ENCODE assay signal across 1 cellular context in the genomic region with DNA sequence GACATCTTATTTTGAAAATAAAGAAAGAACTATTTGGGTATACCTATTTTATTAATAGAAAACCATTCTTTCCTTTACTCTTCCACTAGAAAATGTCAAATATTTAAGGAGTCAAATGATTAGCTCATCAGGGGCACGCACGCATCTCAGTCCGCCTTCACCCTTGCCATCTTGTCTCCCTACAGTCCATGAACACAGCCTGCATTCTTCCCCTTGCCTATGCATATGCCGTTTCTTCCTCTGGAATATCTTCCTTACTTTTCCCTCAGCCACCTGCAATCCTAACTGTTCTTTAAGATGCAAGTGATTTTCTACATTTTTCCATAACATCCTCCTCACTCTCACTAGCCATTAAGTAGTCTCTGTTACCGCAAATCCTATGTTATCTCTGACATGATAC.
TF ChIP-seq lines count a peak whose summit lies in the region.

No MANE protein-coding gene starts in this region.

TF ChIP-seq in endothelial cell of umbilical vein, 7 proteins besides CTCF, POLR2A, EP300 and RAD21 (continued from another document):
- TF ChIP-seq, protein P1, sequence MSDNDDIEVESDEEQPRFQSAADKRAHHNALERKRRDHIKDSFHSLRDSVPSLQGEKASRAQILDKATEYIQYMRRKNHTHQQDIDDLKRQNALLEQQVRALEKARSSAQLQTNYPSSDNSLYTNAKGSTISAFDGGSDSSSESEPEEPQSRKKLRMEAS (IDR thresholded peaks at IDR 0.05; ENCODE audit: insufficient read depth, insufficient read length), result no peak
